In genomic region chr13:43240278-43240677, GRCh38 we compare ENCODE assay signal across 15 cellular contexts.
A peak's percentile ranks its signal among the peaks of the same experiment; 100 is the strongest.
DNase-seq lines count a peak whose midpoint lies in the region; ATAC-seq and TF ChIP-seq lines count a peak whose summit lies in the region.
"Had no signal": no experiment of that assay in that cellular context is flagged by ENCODE, and none has a peak within 500 bp of the region (broad histone marks: within the 10 kb centered on the region; RNA-seq: fewer than 3 reads in every experiment).

No MANE protein-coding gene starts in this region.

- no peaks in the 10 kb centered on the region for H3K9me3 ChIP-seq in Loucy (ENCODE audit: insufficient read depth, low read depth, low read length)
- H3K9me3 ChIP-seq in PC-3 (ENCODE audit: low read length): no peaks in the 10 kb centered on the region
- H3K9me3 ChIP-seq: neutrophil had no signal

- TF ChIP-seq CTCF in Loucy (conservative IDR thresholded peaks at IDR 0.05; ENCODE audit: low read length) (no peak), PC-3 (conservative IDR thresholded peaks at IDR 0.05; ENCODE audit: low read depth, low read length) (no peak)

- BruUV-seq in PC-3 (replicated peaks; lab: Mats Ljungman, UMichigan): no TSS peak

- H3F3A ChIP-seq in Loucy (ENCODE audit: low read depth) (peaks cover 14% of the 10 kb centered on the region), PC-3 (ENCODE audit: low read length, unreplicated experiment) (no peaks in the 10 kb centered on the region)

- H3K36me3 ChIP-seq in Loucy (ENCODE audit: insufficient read depth, low read length) (no peaks in the 10 kb centered on the region), PC-3 (ENCODE audit: low read depth, low read length) (no peaks in the 10 kb centered on the region)
- H3K36me3 ChIP-seq: neutrophil had no signal

- ATAC-seq in GM18499 (IDR thresholded peaks at IDR 0.05; ENCODE audit: insufficient read depth, unreplicated experiment): peak; percentile 74
- ATAC-seq in GM19463 (IDR thresholded peaks at IDR 0.05; ENCODE audit: unreplicated experiment): peak; percentile 83
- ATAC-seq in HG02870 (IDR thresholded peaks at IDR 0.05; ENCODE audit: unreplicated experiment): peak; percentile 87
- ATAC-seq in PC-3: no peak
- ATAC-seq: T-cell had no signal

- CTCF ChIA-PET in PC-3 (lab: Charles Lee): no interaction called here

- no peak overlapping the region for H3K4me3 ChIP-seq in Loucy (ENCODE audit: low read length, poor library complexity, severe bottlenecking)
- H3K4me3 ChIP-seq in PC-3 (ENCODE audit: low read length): no peak overlapping the region

- H3K4me1 ChIP-seq in Loucy (ENCODE audit: insufficient read depth, low read length, poor library complexity, severe bottlenecking) (peaks cover 55% of the 10 kb centered on the region), PC-3 (ENCODE audit: insufficient read depth, low read length) (peaks cover 13% of the 10 kb centered on the region)

- DNase-seq in GF-D8 (lab: John Stamatoyannopoulos, UW): no peak
- DNase-seq in NCI-H446 treated with DMSO at 0.1 percent for 48 hours (lab: John Stamatoyannopoulos, UW): no peak
- DNase-seq in T-helper 9 cell: no peak
- no peak for DNase-seq in PC-3
- DNase-seq: activated CD4-positive, alpha-beta T cell treated with anti-CD3 and anti-CD28 coated beads, Interleukin-2, amount 50 U/mL, for 4 hours; EL; NCI-H1436; stimulated activated CD4-positive, alpha-beta T cell treated with anti-CD3 and anti-CD28 coated beads, Interleukin-15, amount 100 ng/mL, for 24 hours; stimulated activated naive CD4-positive, alpha-beta T cell; T-cell had no signal

- no peak overlapping the region for H3K27ac ChIP-seq in PC-3 (ENCODE audit: low read length)
- H3K27ac ChIP-seq: neutrophil had no signal

- no peak overlapping the region for H2AFZ ChIP-seq in Loucy (ENCODE audit: low read length)
- no peak overlapping the region for H2AFZ ChIP-seq in PC-3 (ENCODE audit: low read length)

- H3K4me2 ChIP-seq in Loucy (ENCODE audit: low read depth, low read length, poor library complexity, severe bottlenecking): peak overlapping the region; percentile 64
- H3K4me2 ChIP-seq in PC-3 (ENCODE audit: low read length): no peak overlapping the region

- H3K9me2 ChIP-seq in Loucy (replicated peaks; ENCODE audit: low read depth, low read length) (no peaks in the 10 kb centered on the region), PC-3 (replicated peaks; ENCODE audit: low read length) (no peaks in the 10 kb centered on the region)

- H3K9ac ChIP-seq in Loucy (ENCODE audit: low read depth, low read length, poor library complexity, severe bottlenecking) (no peak overlapping the region), PC-3 (ENCODE audit: low read length) (no peak overlapping the region)

- intact Hi-C loops in PC-3 (cut with micrococcal nuclease): no loop called here

- H3K79me2 ChIP-seq in Loucy (ENCODE audit: insufficient read depth, low read length) (no peaks in the 10 kb centered on the region), PC-3 (ENCODE audit: low read length) (no peaks in the 10 kb centered on the region)

- POLR2A ChIA-PET in PC-3 (lab: Charles Lee; ENCODE audit: unreplicated experiment): no interaction called here

- H3K27me3 ChIP-seq in Loucy (ENCODE audit: insufficient read depth, low read length, poor library complexity, severe bottlenecking): no peaks in the 10 kb centered on the region
- H3K27me3 ChIP-seq in PC-3 (ENCODE audit: low read length): no peaks in the 10 kb centered on the region
- H3K27me3 ChIP-seq: neutrophil had no signal

- H4K20me1 ChIP-seq in Loucy (ENCODE audit: insufficient read depth, low read length, poor library complexity, severe bottlenecking) (no peaks in the 10 kb centered on the region), PC-3 (ENCODE audit: low read length) (no peaks in the 10 kb centered on the region)
